8 cellular contexts compared by ENCODE assay signal in genomic region chr4:182143822-182144620, GRCh38.
DNase-seq lines count a peak whose midpoint lies in the region; ATAC-seq and TF ChIP-seq lines count a peak whose summit lies in the region.

No MANE protein-coding gene starts in this region.

- peak overlapping the region; percentile 74 for H3K4me3 Mint-ChIP-seq in activated CD4-positive, alpha-beta T cell treated with anti-CD3 and anti-CD28 coated beads, Interleukin-2, amount 10 ng/mL, durations not matched to agents 24 days and 14 days
- peak overlapping the region; percentile 54 to 72 (median 61) for H3K4me3 Mint-ChIP-seq in T-cell
- peak overlapping the region; percentile 93 to 96 (median 96) for H3K4me3 Mint-ChIP-seq in nephron

- CTCF ChIA-PET in T-cell (lab: Charles Lee) = no interaction called here

- H3K27me3 Mint-ChIP-seq in activated CD4-positive, alpha-beta T cell treated with anti-CD3 and anti-CD28 coated beads, Interleukin-2, amount 10 ng/mL, durations not matched to agents 24 days and 14 days = peaks cover 67% of the 10 kb centered on the region
- H3K27me3 Mint-ChIP-seq in T-cell (peaks cover 51 to 55% of the 10 kb centered on the region in 2 donors), nephron (ENCODE audit: low read depth) (peaks cover 58% of the 10 kb centered on the region)

- intact Hi-C loops in activated CD4-positive, alpha-beta T cell treated with anti-CD3 and anti-CD28 coated beads, Interleukin-2, amount 10 ng/mL, durations not matched to agents 24 days and 14 days (cut with micrococcal nuclease) = loop anchor here (5.0 kb wide), 1 partner anchor 303 kb away; no protein-coding TSS in a partner anchor

- DNase-seq in activated CD4-positive, alpha-beta T cell treated with anti-CD3 and anti-CD28 coated beads, Interleukin-2, amount 10 ng/mL, durations not matched to agents 24 days and 14 days = no peak
- no peak for DNase-seq in activated CD4-positive, alpha-beta T cell treated with anti-CD3 and anti-CD28 coated beads for 4 hours
- DNase-seq in HS-5 (ENCODE audit: low read depth) = peak; percentile 44
- DNase-seq in T-cell = no peak
- peak; percentile 63 for DNase-seq in fibroblast of gingiva (ENCODE audit: low read depth)
- DNase-seq in middle frontal gyrus (ENCODE audit: extremely low spot score, low spot score) = no peak
- no peak for DNase-seq in mucosa of gallbladder (ENCODE audit: low spot score)

- POLR2A ChIA-PET in T-cell (lab: Charles Lee) = no interaction called here

- H3K27ac Mint-ChIP-seq in activated CD4-positive, alpha-beta T cell treated with anti-CD3 and anti-CD28 coated beads, Interleukin-2, amount 10 ng/mL, durations not matched to agents 24 days and 14 days = peak overlapping the region; percentile 41
- H3K27ac Mint-ChIP-seq in T-cell = no peak overlapping the region
- peak overlapping the region; percentile 90 to 94 (median 91) for H3K27ac Mint-ChIP-seq in nephron

- no peak for TF ChIP-seq CTCF in nephron (IDR thresholded peaks at IDR 0.05; ENCODE audit: unreplicated experiment in 3 of 3)

- peaks cover 4% of the 10 kb centered on the region for H3K9me3 Mint-ChIP-seq in activated CD4-positive, alpha-beta T cell treated with anti-CD3 and anti-CD28 coated beads, Interleukin-2, amount 10 ng/mL, durations not matched to agents 24 days and 14 days
- no peaks in the 10 kb centered on the region for H3K9me3 Mint-ChIP-seq in T-cell
- no peaks in the 10 kb centered on the region for H3K9me3 Mint-ChIP-seq in nephron

- peaks cover 3% of the 10 kb centered on the region for H3K36me3 Mint-ChIP-seq in activated CD4-positive, alpha-beta T cell treated with anti-CD3 and anti-CD28 coated beads, Interleukin-2, amount 10 ng/mL, durations not matched to agents 24 days and 14 days (ENCODE audit: low read depth)
- no peaks in the 10 kb centered on the region for H3K36me3 Mint-ChIP-seq in T-cell
- H3K36me3 Mint-ChIP-seq in nephron (ENCODE audit: low read depth) = no peaks in the 10 kb centered on the region

- H3K4me1 Mint-ChIP-seq in activated CD4-positive, alpha-beta T cell treated with anti-CD3 and anti-CD28 coated beads, Interleukin-2, amount 10 ng/mL, durations not matched to agents 24 days and 14 days = peaks cover 18% of the 10 kb centered on the region
- H3K4me1 Mint-ChIP-seq in T-cell (peaks cover 11 to 23% (median 18%) of the 10 kb centered on the region in 3 donors), nephron (peaks cover 41% of the 10 kb centered on the region)

- ATAC-seq in T-cell (replicated peaks in 1 of 4) = peak in 1 of 4 experiments; percentile 15

Comparison
In these comparisons a context has a peak if more than half of its experiments do, and no peak if none do; other contexts are left out.
1. DNase-seq: peak in HS-5 (single experiment) and fibroblast of gingiva (single experiment); none in activated CD4-positive, alpha-beta T cell treated with anti-CD3 and anti-CD28 coated beads, Interleukin-2, amount 10 ng/mL, durations not matched to agents 24 days and 14 days (single experiment), activated CD4-positive, alpha-beta T cell treated with anti-CD3 and anti-CD28 coated beads for 4 hours (0 of 2), T-cell (0 of 34), middle frontal gyrus (single experiment) and mucosa of gallbladder (single experiment).
2. H3K27ac Mint-ChIP-seq: peak in activated CD4-positive, alpha-beta T cell treated with anti-CD3 and anti-CD28 coated beads, Interleukin-2, amount 10 ng/mL, durations not matched to agents 24 days and 14 days (single experiment) and nephron (3 of 3); none in T-cell (0 of 2).
3. Peak in every context shown above with its lines, with median percentiles within 50 percentile points of each other: H3K4me3 Mint-ChIP-seq.